Comparison of ENCODE assay signal across 18 cellular contexts in genomic region chr7:23787272-23787671, GRCh38.
"Had no signal": no experiment of that assay in that cellular context is flagged by ENCODE, and none has a peak within 500 bp of the region (broad histone marks: within the 10 kb centered on the region; RNA-seq: fewer than 3 reads in every experiment).

No MANE protein-coding gene starts in this region.

- H3K4me3 ChIP-seq: body of pancreas, colonic mucosa, esophagus muscularis mucosa, left lung, pancreas, thoracic aorta, upper lobe of right lung had no signal

- H3K27ac ChIP-seq: body of pancreas, colonic mucosa, esophagus muscularis mucosa, left lung, pancreas, thoracic aorta, upper lobe of right lung had no signal

- FAIRE-seq: kidney, pancreas had no signal

- H3K27me3 ChIP-seq: body of pancreas, colonic mucosa, esophagus muscularis mucosa, left lung, pancreas, upper lobe of right lung had no signal

- H3K4me1 ChIP-seq: body of pancreas, colonic mucosa, esophagus muscularis mucosa, left lung, pancreas, upper lobe of right lung had no signal

- H3K36me3 ChIP-seq: colonic mucosa, esophagus muscularis mucosa, left lung, thoracic aorta, upper lobe of right lung had no signal

- H3K9me3 ChIP-seq: body of pancreas, colonic mucosa, esophagus muscularis mucosa, left lung, pancreas, thoracic aorta, upper lobe of right lung had no signal

- DNase-seq: activated B cell treated with CpG ODN at 0.5 μM for 24 hours; activated CD4-positive, alpha-beta T cell treated with anti-CD3 and anti-CD28 coated beads for 48 hours; activated CD8-positive, alpha-beta memory T cell treated with anti-CD3 and anti-CD28 coated beads, Interleukin-2, amount 50 U/mL, for 4 hours; activated CD8-positive, alpha-beta T cell treated with anti-CD3 and anti-CD28 coated beads, Interleukin-2, amount 10 ng/mL, durations not matched to agents 7 days and 5 days; activated gamma-delta T cell; activated T-cell treated with anti-CD3 and anti-CD28 coated beads, Interleukin-2, amount 50 U/mL, for 72 hours; amygdala; body of pancreas; caudate nucleus; colonic mucosa; kidney; left lung; mammary epithelial cell; pancreas; stimulated activated CD4-positive, alpha-beta T cell treated with anti-CD3 and anti-CD28 coated beads, Interleukin-1b, Interleukin-23, amount 100 ng/mL, for 48 hours; upper lobe of right lung had no signal

- ATAC-seq: activated CD8-positive, alpha-beta T cell treated with anti-CD3 and anti-CD28 coated beads, Interleukin-2, amount 10 ng/mL, durations not matched to agents 7 days and 5 days; activated T-cell treated with anti-CD3 and anti-CD28 coated beads, Interleukin-2, amount 50 U/mL, for 72 hours; body of pancreas; left lung; pancreas; upper lobe of right lung had no signal
